ENCODE assay signal across 8 cellular contexts in genomic region chr17:39461911-39462641, GRCh38. TPM values are rescaled to one million over a fixed set of nuclear protein-coding genes. Genes with fewer than 3 reads are reported as not detected.
A peak's percentile ranks its signal among the peaks of the same experiment; 100 is the strongest.
DNase-seq lines count a peak whose midpoint lies in the region; ATAC-seq, FAIRE-seq and TF ChIP-seq lines count a peak whose summit lies in the region.

No MANE protein-coding gene starts in this region.

- WGBS in heart left ventricle, 4 donors, result 0% methylated on average over 27 to 37 of the region's 37 CpGs

- no peaks in the 10 kb centered on the region for H3K27me3 ChIP-seq in adipocyte (replicated peaks; ENCODE audit: control insufficient read depth, insufficient read depth, low read length)
- no peaks in the 10 kb centered on the region for H3K27me3 ChIP-seq in heart left ventricle

- FAIRE-seq in H54 (lab: Jason Lieb, UNC), result no peak

- H3K27ac ChIP-seq in heart left ventricle, result peak overlapping the region; percentile 88 to 99 (median 97)

- H3K4me1 ChIP-seq in adipocyte (ENCODE audit: control insufficient read depth, insufficient read depth, low read length) (peaks cover 20% of the 10 kb centered on the region), heart left ventricle (peaks cover 4 to 36% (median 27%) of the 10 kb centered on the region in 12 donors)

- H3K36me3 ChIP-seq in adipocyte (ENCODE audit: control insufficient read depth, insufficient read depth, low read length, severe bottlenecking) (peaks cover 7% of the 10 kb centered on the region), heart left ventricle (peaks cover 0 to 4% (median 0%) of the 10 kb centered on the region in 9 donors)

- peak; percentile 37 for DNase-seq in GM04504 (ENCODE audit: low read depth)
- peak; percentile 48 for DNase-seq in H54 (ENCODE audit: insufficient read length, low spot score)
- DNase-seq in NCI-H774 (lab: John Stamatoyannopoulos, UW), result peak; percentile 44
- DNase-seq in adipocyte (ENCODE audit: low read depth), result peak; percentile 85
- peak in 4 of 5 donors; percentile 9 to 72 (median 44) for DNase-seq in heart left ventricle
- peak; percentile 74 for DNase-seq in posterior vena cava (ENCODE audit: low spot score)
- DNase-seq in HEK293T (ENCODE audit: extremely low spot score), result no peak
- DNase-seq in LoVo (ENCODE audit: low spot score), result no peak

- TF ChIP-seq POLR2A in H54 (IDR thresholded peaks at IDR 0.05; ENCODE audit: low read depth, low read length), result no peak
- no peak for TF ChIP-seq POLR2A in heart left ventricle (IDR thresholded peaks at IDR 0.05)

- H3K4me3 ChIP-seq in adipocyte (ENCODE audit: low read length) (peak overlapping the region; percentile 100), heart left ventricle (peak overlapping the region; percentile 76 to 98 (median 89))

- no peak for TF ChIP-seq CTCF in heart left ventricle (IDR thresholded peaks at IDR 0.05)

- CTCF ChIA-PET in HEK293T (lab: Yijun Ruan, JAX), result interaction anchor here (1.5 kb wide), 1 partner anchor 27 kb away, joined by 3 read pairs; no protein-coding TSS in a partner anchor

- peak; percentile 72 to 85 (median 84) for ATAC-seq in heart left ventricle

- intact Hi-C loops in heart left ventricle (cut with DNase I) (loop anchor here in 2 of 10 donors (1.0 kb wide), 1 partner anchor 11 kb away; the partner anchor contains the start of gene MED1 (in 2 of the 2)), posterior vena cava (cut with DNase I) (no loop called here)

- peak overlapping the region; percentile 100 for H3K9ac ChIP-seq in adipocyte (ENCODE audit: low read length)

- POLR2A ChIA-PET in HEK293T (lab: Yijun Ruan, JAX), result interaction anchor here (0.7 to 4.7 kb wide), 14 partner anchors 9 to 282 kb away, joined by 3 to 124 read pairs (median 4); partner anchors contain the start of genes ERBB2, MED1 and RPL19

- H3K9me3 ChIP-seq in adipocyte (ENCODE audit: control insufficient read depth, low read length), result no peaks in the 10 kb centered on the region
- no peaks in the 10 kb centered on the region for H3K9me3 ChIP-seq in heart left ventricle

TF ChIP-seq in HEK293T, 16 proteins besides CTCF, POLR2A, EP300 and RAD21:
- TF ChIP-seq SUZ12 (IDR thresholded peaks at IDR 0.05), result no peak
- no peak for TF ChIP-seq FOXM1 (IDR thresholded peaks at IDR 0.05; ENCODE audit: borderline replicate concordance)
- TF ChIP-seq ELF4 (IDR thresholded peaks at IDR 0.05), result no peak
- no peak for TF ChIP-seq ZNF384 (IDR thresholded peaks at IDR 0.05)
- no peak for TF ChIP-seq SP1 (IDR thresholded peaks at IDR 0.05)
- no peak for TF ChIP-seq BHLHE40 (IDR thresholded peaks at IDR 0.05; ENCODE audit: borderline replicate concordance)
- no peak for TF ChIP-seq TARDBP (IDR thresholded peaks at IDR 0.05)
- no peak for TF ChIP-seq HDGF (IDR thresholded peaks at IDR 0.05; ENCODE audit: borderline replicate concordance)
- no peak for TF ChIP-seq PKNOX1 (IDR thresholded peaks at IDR 0.05)
- no peak for TF ChIP-seq ARNT (IDR thresholded peaks at IDR 0.05)
- TF ChIP-seq NFRKB (IDR thresholded peaks at IDR 0.05), result no peak
- no peak for TF ChIP-seq CTBP1 (IDR thresholded peaks at IDR 0.05; ENCODE audit: borderline replicate concordance)
- TF ChIP-seq FOXA1 (IDR thresholded peaks at IDR 0.05), result no peak
- no peak for TF ChIP-seq LEF1 (IDR thresholded peaks at IDR 0.05; ENCODE audit: borderline replicate concordance)
- no peak for TF ChIP-seq L3MBTL2 (conservative IDR thresholded peaks at IDR 0.05)
TF ChIP-seq in HEK293T: peak in this region for 0.

RNA-seq across cellular contexts. Expression of gene CDK12, which starts 0.8 kb away (rescaled TPM):
- total RNA-seq in heart left ventricle, result 10 to 100 TPM; 15.8 to 34.3 (median 23.1) TPM
- polyA plus RNA-seq in heart left ventricle, result 10 to 100 TPM in 1 of 2 donors, 1 to 10 TPM in 1; 7.0 to 12.6 TPM
- 10 to 100 TPM; 37.6 to 40.8 TPM for total RNA-seq in posterior vena cava

RNA-seq across cellular contexts. Expression of gene MED1, which starts 11.0 kb away (rescaled TPM):
- 10 to 100 TPM; 18.0 to 29.4 (median 20.8) TPM for total RNA-seq in heart left ventricle
- polyA plus RNA-seq in heart left ventricle, result 10 to 100 TPM in 1 of 2 donors, 1 to 10 TPM in 1; 7.2 to 14.7 TPM
- total RNA-seq in posterior vena cava, result 10 to 100 TPM; 26.4 to 27.1 TPM

Comparison
In these comparisons a context has a peak if more than half of its experiments do, and no peak if none do; other contexts are left out.
1. DNase-seq: peak in GM04504 (single experiment), H54 (single experiment), NCI-H774 (single experiment), adipocyte (single experiment), heart left ventricle (4 of 5) and posterior vena cava (single experiment); none in HEK293T (single experiment) and LoVo (single experiment).